Comparison of ENCODE assay signal across 35 cellular contexts in genomic region chr7:34696415-34696814, GRCh38. TPM values are rescaled to one million over a fixed set of nuclear protein-coding genes. Genes with fewer than 3 reads are reported as not detected.
"Had no signal": no experiment of that assay in that cellular context is flagged by ENCODE, and none has a peak within 500 bp of the region (broad histone marks: within the 10 kb centered on the region; RNA-seq: fewer than 3 reads in every experiment).

No MANE protein-coding gene starts in this region.

- H3K4me3 ChIP-seq: neural progenitor cell, ovary, psoas muscle, skin epidermis, smooth muscle cell, spleen, suprapubic skin, testis, tibial artery, transverse colon, upper lobe of right lung, uterus had no signal

- H3K4me1 ChIP-seq: neural progenitor cell, parathyroid adenoma, psoas muscle, spleen, suprapubic skin, testis, tibial artery, transverse colon, upper lobe of right lung, uterus had no signal

- H3K36me3 ChIP-seq: neural progenitor cell, ovary, spleen, suprapubic skin, tibial artery, transverse colon, upper lobe of right lung, uterus had no signal

- H3K9ac ChIP-seq: neural progenitor cell, parathyroid adenoma had no signal

- H3K27me3 Mint-ChIP-seq: progenitor cell of endocrine pancreas; stimulated activated memory B cell treated with anti-CD40 and anti-IgM and Interleukin-4, amounts not matched to agents 10 μg/mL and 1 μg/mL and 100 μg/mL, for 72 hours; stimulated activated naive CD8-positive, alpha-beta T cell treated with anti-CD3 and anti-CD28 coated beads, Interleukin-15, amount 100 ng/mL, for 72 hours had no signal

- H3K4me1 Mint-ChIP-seq: natural killer cell; nephron; neural progenitor cell; stimulated activated memory B cell treated with anti-CD40 and anti-IgM and Interleukin-4, amounts not matched to agents 10 μg/mL and 1 μg/mL and 100 μg/mL, for 72 hours; stimulated activated naive CD8-positive, alpha-beta T cell treated with anti-CD3 and anti-CD28 coated beads, Interleukin-15, amount 100 ng/mL, for 72 hours had no signal

- H3K36me3 Mint-ChIP-seq: neural progenitor cell; stimulated activated memory B cell treated with anti-CD40 and anti-IgM and Interleukin-4, amounts not matched to agents 10 μg/mL and 1 μg/mL and 100 μg/mL, for 72 hours; type B pancreatic cell had no signal

- DNase-seq: natural killer cell; occipital lobe; ovary; posterior cingulate gyrus; psoas muscle; right cardiac atrium; spleen; stimulated activated CD4-positive, alpha-beta T cell treated with anti-CD3 and anti-CD28 coated beads, Interleukin-12 subunit alpha, Interleukin-12 subunit beta, amount 100 ng/mL, for 4 hours; stimulated activated CD4-positive, alpha-beta T cell treated with anti-CD3 and anti-CD28 coated beads, Interleukin-1b, Interleukin-23, amount 100 ng/mL, for 48 hours; stimulated activated CD4-positive, alpha-beta T cell treated with anti-CD3 and anti-CD28 coated beads, Interleukin-4, amount 100 ng/mL, for 1 hour; stimulated activated CD4-positive, alpha-beta T cell treated with anti-CD3 and anti-CD28 coated beads, Interleukin-4, amount 100 ng/mL, for 4 hours; stimulated activated CD8-positive, alpha-beta memory T cell treated with anti-CD3 and anti-CD28 coated beads, Interleukin-4, amount 100 ng/mL, for 48 hours; stimulated activated naive CD4-positive, alpha-beta T cell; stimulated activated naive CD8-positive, alpha-beta T cell treated with anti-CD3 and anti-CD28 coated beads, Interleukin-15, amount 100 ng/mL, for 72 hours; stimulated activated naive CD8-positive, alpha-beta T cell treated with anti-CD3 and anti-CD28 coated beads, Interleukin-15, Interleukin-2, amounts not matched to agents 100 U/mL and 50 U/mL, for 24 hours; substantia nigra; testis; tibial artery; transverse colon; upper lobe of right lung; uterus had no signal

- H3K27ac Mint-ChIP-seq: natural killer cell; nephron; neural progenitor cell; progenitor cell of endocrine pancreas; stimulated activated memory B cell treated with anti-CD40 and anti-IgM and Interleukin-4, amounts not matched to agents 10 μg/mL and 1 μg/mL and 100 μg/mL, for 72 hours; stimulated activated naive CD8-positive, alpha-beta T cell treated with anti-CD3 and anti-CD28 coated beads, Interleukin-15, amount 100 ng/mL, for 72 hours; type B pancreatic cell had no signal

- H2AFZ ChIP-seq: neural progenitor cell, parathyroid adenoma had no signal

- H3K9me3 ChIP-seq: ovary, testis, uterus had no signal

- H3K27ac ChIP-seq: neural progenitor cell, ovary, parathyroid adenoma, psoas muscle, skin epidermis, spleen, suprapubic skin, testis, tibial artery, transverse colon, upper lobe of right lung, uterus had no signal

- H3K4me2 ChIP-seq: neural progenitor cell, smooth muscle cell had no signal

- H3K79me2 ChIP-seq: parathyroid adenoma had no signal

- ATAC-seq: natural killer cell; psoas muscle; right cardiac atrium; sciatic nerve; stimulated activated memory B cell treated with anti-CD40 and anti-IgM and Interleukin-4, amounts not matched to agents 10 μg/mL and 1 μg/mL and 100 μg/mL, for 72 hours; stimulated activated naive CD8-positive, alpha-beta T cell treated with anti-CD3 and anti-CD28 coated beads, Interleukin-15, amount 100 ng/mL, for 72 hours; stimulated activated naive CD8-positive, alpha-beta T cell treated with anti-CD3 and anti-CD28 coated beads, Interleukin-15, Interleukin-2, amounts not matched to agents 100 U/mL and 50 U/mL, for 24 hours; upper lobe of right lung had no signal

- H3K27me3 ChIP-seq: neural progenitor cell, ovary, spleen, suprapubic skin, testis, tibial artery, transverse colon, upper lobe of right lung, uterus had no signal

- H3K4me3 Mint-ChIP-seq: natural killer cell; nephron; neural progenitor cell; stimulated activated memory B cell treated with anti-CD40 and anti-IgM and Interleukin-4, amounts not matched to agents 10 μg/mL and 1 μg/mL and 100 μg/mL, for 72 hours; stimulated activated naive CD8-positive, alpha-beta T cell treated with anti-CD3 and anti-CD28 coated beads, Interleukin-15, amount 100 ng/mL, for 72 hours; type B pancreatic cell had no signal

RNA-seq across cellular contexts. Expression of gene NPSR1, which starts 38.4 kb away (rescaled TPM):
- total RNA-seq: natural killer cell, occipital lobe, osteoblast, ovary, progenitor cell of endocrine pancreas, psoas muscle, renal cortical epithelial cell, right cardiac atrium, sciatic nerve, smooth muscle cell, spleen, suprapubic skin, upper lobe of right lung, uterus had no signal
- polyA plus RNA-seq: neural cell, ovary, psoas muscle, right cardiac atrium, smooth muscle cell, spleen, urinary bladder had no signal
